15 cellular contexts compared by ENCODE assay signal in genomic region chr13:40987606-40988280, GRCh38. TPM values are rescaled to one million over a fixed set of nuclear protein-coding genes. Genes with fewer than 3 reads are reported as not detected.
DNase-seq lines count a peak whose midpoint lies in the region; ATAC-seq and TF ChIP-seq lines count a peak whose summit lies in the region.
"Had no signal": no experiment of that assay in that cellular context is flagged by ENCODE, and none has a peak within 500 bp of the region (broad histone marks: within the 10 kb centered on the region; RNA-seq: fewer than 3 reads in every experiment).

No MANE protein-coding gene starts in this region.

- intact Hi-C loops in activated T-helper 2 cell treated with anti-CD3 and anti-CD28 coated beads, Interferon-gamma antibody, Interleukin-2, Interleukin-4, amounts not matched to agents 10 μg/mL and 5 μg/mL and 100 μg/mL, durations not matched to agents 14 hours and 24 hours and 36 hours (cut with micrococcal nuclease): no loop called here
- intact Hi-C loops in left cardiac atrium (cut with DNase I): no loop called here

- H3K27me3 Mint-ChIP-seq in activated T-helper 2 cell treated with anti-CD3 and anti-CD28 coated beads, Interferon-gamma antibody, Interleukin-2, Interleukin-4, amounts not matched to agents 10 μg/mL and 5 μg/mL and 100 μg/mL, durations not matched to agents 14 hours and 24 hours and 36 hours (ENCODE audit: low read depth): no peaks in the 10 kb centered on the region
- H3K27me3 Mint-ChIP-seq in naive thymus-derived CD8-positive, alpha-beta T cell: no peaks in the 10 kb centered on the region

- peaks cover 22% of the 10 kb centered on the region for H3K36me3 Mint-ChIP-seq in activated T-helper 2 cell treated with anti-CD3 and anti-CD28 coated beads, Interferon-gamma antibody, Interleukin-2, Interleukin-4, amounts not matched to agents 10 μg/mL and 5 μg/mL and 100 μg/mL, durations not matched to agents 14 hours and 24 hours and 36 hours (ENCODE audit: low read depth)
- H3K36me3 Mint-ChIP-seq in naive thymus-derived CD8-positive, alpha-beta T cell: peaks cover 0 to 2% (median 0%) of the 10 kb centered on the region in 3 donors

- H3K4me1 Mint-ChIP-seq in activated T-helper 2 cell treated with anti-CD3 and anti-CD28 coated beads, Interferon-gamma antibody, Interleukin-2, Interleukin-4, amounts not matched to agents 10 μg/mL and 5 μg/mL and 100 μg/mL, durations not matched to agents 14 hours and 24 hours and 36 hours (ENCODE audit: low read depth): peaks cover 58% of the 10 kb centered on the region
- peaks cover 27 to 90% (median 68%) of the 10 kb centered on the region in 4 donors for H3K4me1 Mint-ChIP-seq in naive thymus-derived CD8-positive, alpha-beta T cell

- no peaks in the 10 kb centered on the region for H3K27me3 ChIP-seq in HL-60 (ENCODE audit: insufficient read depth, poor library complexity, severe bottlenecking)
- H3K27me3 ChIP-seq: testis had no signal

- no peaks in the 10 kb centered on the region for H3K9me3 Mint-ChIP-seq in activated T-helper 2 cell treated with anti-CD3 and anti-CD28 coated beads, Interferon-gamma antibody, Interleukin-2, Interleukin-4, amounts not matched to agents 10 μg/mL and 5 μg/mL and 100 μg/mL, durations not matched to agents 14 hours and 24 hours and 36 hours
- H3K9me3 Mint-ChIP-seq in naive thymus-derived CD8-positive, alpha-beta T cell: no peaks in the 10 kb centered on the region
- H3K9me3 Mint-ChIP-seq: nephron progenitor cell had no signal

- H3K4me3 Mint-ChIP-seq in activated T-helper 2 cell treated with anti-CD3 and anti-CD28 coated beads, Interferon-gamma antibody, Interleukin-2, Interleukin-4, amounts not matched to agents 10 μg/mL and 5 μg/mL and 100 μg/mL, durations not matched to agents 14 hours and 24 hours and 36 hours (ENCODE audit: low read depth): no peak overlapping the region
- peak overlapping the region in 5 of 10 donors; percentile 8 to 53 (median 30) for H3K4me3 Mint-ChIP-seq in naive thymus-derived CD8-positive, alpha-beta T cell
- H3K4me3 Mint-ChIP-seq: nephron progenitor cell had no signal

- H3K27ac ChIP-seq in HL-60 (replicated peaks): peak overlapping the region; percentile 31
- H3K27ac ChIP-seq: testis had no signal

- DNase-seq in NCI-H2171 treated with DMSO at 0.1 percent for 48 hours (lab: John Stamatoyannopoulos, UW) (peak; percentile 13), NCI-H2171 (lab: John Stamatoyannopoulos, UW) (no peak), HL-60 (ENCODE audit: low read depth in 1 of 2, low spot score in 1 of 2) (no peak), NCI-H1930 (lab: John Stamatoyannopoulos, UW) (no peak), left cardiac atrium (no peak)
- DNase-seq in activated T-helper 2 cell treated with anti-CD3 and anti-CD28 coated beads, Interferon-gamma antibody, Interleukin-2, Interleukin-4, amounts not matched to agents 10 μg/mL and 5 μg/mL and 100 μg/mL, durations not matched to agents 14 hours and 24 hours and 36 hours (ENCODE audit: low spot score): no peak
- no peak for DNase-seq in naive thymus-derived CD8-positive, alpha-beta T cell
- DNase-seq: amygdala; nephron progenitor cell; NK-92 treated with Interleukin-12 subunit alpha and Interleukin-12 subunit beta, amount 100 ng/mL, for 24 hours; testis had no signal

- POLR2A ChIA-PET in naive thymus-derived CD8-positive, alpha-beta T cell (lab: Charles Lee): interaction anchor here (1.2 kb wide), 1 partner anchor 9 kb away, joined by 4 read pairs; no protein-coding TSS in a partner anchor

- TF ChIP-seq CTCF in HL-60 (IDR thresholded peaks at IDR 0.05; ENCODE audit: insufficient read depth, low read length): no peak

- no peak overlapping the region for H3K4me3 ChIP-seq in HL-60 (replicated peaks; ENCODE audit: insufficient read depth, low read length)
- H3K4me3 ChIP-seq: HAP-1, testis had no signal

- peak overlapping the region; percentile 42 for H3K27ac Mint-ChIP-seq in activated T-helper 2 cell treated with anti-CD3 and anti-CD28 coated beads, Interferon-gamma antibody, Interleukin-2, Interleukin-4, amounts not matched to agents 10 μg/mL and 5 μg/mL and 100 μg/mL, durations not matched to agents 14 hours and 24 hours and 36 hours
- peak overlapping the region; percentile 19 to 94 (median 67) for H3K27ac Mint-ChIP-seq in naive thymus-derived CD8-positive, alpha-beta T cell
- H3K27ac Mint-ChIP-seq: nephron progenitor cell had no signal

- ATAC-seq in naive thymus-derived CD8-positive, alpha-beta T cell: no peak
- ATAC-seq in HG03565 (IDR thresholded peaks at IDR 0.05; ENCODE audit: unreplicated experiment) (no peak), left cardiac atrium (no peak)
- ATAC-seq: HepG2, SK-N-SH treated with all-trans-retinoic acid at 6 μM for 48 hours had no signal

RNA-seq across cellular contexts. Expression of gene ELF1, which starts 31.4 kb away (rescaled TPM):
- 65.3 and 68.1 TPM in 2 replicates for total RNA-seq in activated T-helper 2 cell treated with anti-CD3 and anti-CD28 coated beads, Interferon-gamma antibody, Interleukin-2, Interleukin-4, amounts not matched to agents 10 μg/mL and 5 μg/mL and 100 μg/mL, durations not matched to agents 14 hours and 24 hours and 36 hours
- total RNA-seq in naive thymus-derived CD8-positive, alpha-beta T cell: 100 to 1,000 TPM; 184 to 200 TPM
- 100 to 1,000 TPM; 127 to 155 (median 130) TPM for polyA plus RNA-seq in naive thymus-derived CD8-positive, alpha-beta T cell
- 10 to 100 TPM; 40.1 to 50.7 TPM for total RNA-seq in left cardiac atrium
